Comparison of ENCODE assay signal across 1 cellular context in genomic region chr16:70808371-70808770, GRCh38.
A peak's percentile ranks its signal among the peaks of the same experiment; 100 is the strongest.
TF ChIP-seq lines count a peak whose summit lies in the region.

No MANE protein-coding gene starts in this region.

TF ChIP-seq in GM12878, 131 proteins besides CTCF, POLR2A, EP300 and RAD21:
- TF ChIP-seq SPI1 (IDR thresholded peaks at IDR 0.05; ENCODE audit: borderline replicate concordance, insufficient read depth, low read depth, low read length) (peak; percentile 32; the same call in 1 of the 2 replicates), BRCA1 (IDR thresholded peaks at IDR 0.05; ENCODE audit: low read depth, low read length) (no peak)
TF ChIP-seq in GM12878: peak in this region for 1.
